ENCODE assay signal across 8 cellular contexts in the genomic region with DNA sequence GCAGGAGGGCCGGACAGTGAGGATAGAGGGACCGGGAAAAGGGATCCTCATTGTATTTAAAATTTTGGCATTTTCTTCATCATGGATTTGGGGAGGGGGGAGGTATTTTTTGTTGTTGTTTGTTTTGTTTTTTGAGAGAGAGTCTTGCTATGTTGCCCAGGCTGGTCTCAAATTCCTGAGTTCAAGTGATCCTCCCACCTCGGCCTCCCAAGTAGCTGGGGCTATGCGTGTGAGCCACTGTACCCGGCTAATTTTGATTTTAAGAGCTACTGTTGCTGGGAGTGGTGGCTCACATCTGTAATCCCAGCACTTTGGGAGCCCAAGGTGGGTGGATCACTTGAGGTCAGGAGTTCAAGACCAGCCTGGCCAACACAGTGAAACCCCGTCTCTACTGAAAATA. TPM values are rescaled to one million over a fixed set of nuclear protein-coding genes. Genes with fewer than 3 reads are reported as not detected.
DNase-seq lines count a peak whose midpoint lies in the region; ATAC-seq and TF ChIP-seq lines count a peak whose summit lies in the region.
"Not testable (repeated sequence)": the region's sequence is repeated elsewhere in the genome, so short reads cannot be mapped to it uniquely, and the experiment has no call there.
"Had no signal": no experiment of that assay in that cellular context is flagged by ENCODE, and none has a peak within 500 bp of the region (broad histone marks: within the 10 kb centered on the region; RNA-seq: fewer than 3 reads in every experiment).

No MANE protein-coding gene starts in this region.

- H3K27ac ChIP-seq in CD4-positive, alpha-beta T cell (ENCODE audit: low read depth, low read length): peak overlapping the region; percentile 0

- peaks cover 37% of the 10 kb centered on the region for H3K4me1 Mint-ChIP-seq in CD4-positive, alpha-beta T cell (ENCODE audit: low read depth)
- H3K4me1 Mint-ChIP-seq in T-cell: peaks cover 59 to 70% (median 69%) of the 10 kb centered on the region in 3 donors
- peaks cover 35% of the 10 kb centered on the region for H3K4me1 Mint-ChIP-seq in activated CD8-positive, alpha-beta T cell treated with anti-CD3 and anti-CD28 coated beads for 36 hours (ENCODE audit: low read depth)
- H3K4me1 Mint-ChIP-seq in activated naive CD4-positive, alpha-beta T cell treated with anti-CD3 and anti-CD28 coated beads, Interleukin-2, amount 50 U/mL, for 24 hours: peaks cover 46% of the 10 kb centered on the region
- peaks cover 60 to 64% of the 10 kb centered on the region in 2 donors for H3K4me1 Mint-ChIP-seq in effector memory CD8-positive, alpha-beta T cell (ENCODE audit: low read depth in 2 of 2)
- H3K4me1 Mint-ChIP-seq in naive thymus-derived CD8-positive, alpha-beta T cell: peaks cover 20 to 65% (median 61%) of the 10 kb centered on the region in 4 donors
- peaks cover 19% of the 10 kb centered on the region for H3K4me1 Mint-ChIP-seq in stimulated activated memory B cell treated with anti-CD40 and anti-IgM and Interleukin-4, amounts not matched to agents 10 μg/mL and 1 μg/mL and 100 μg/mL, for 72 hours

- not testable (repeated sequence) for H3K27me3 Mint-ChIP-seq in CD4-positive, alpha-beta T cell; T-cell; activated CD8-positive, alpha-beta T cell treated with anti-CD3 and anti-CD28 coated beads for 36 hours; activated naive CD4-positive, alpha-beta T cell treated with anti-CD3 and anti-CD28 coated beads, Interleukin-2, amount 50 U/mL, for 24 hours; effector memory CD8-positive, alpha-beta T cell; naive thymus-derived CD8-positive, alpha-beta T cell; stimulated activated memory B cell treated with anti-CD40 and anti-IgM and Interleukin-4, amounts not matched to agents 10 μg/mL and 1 μg/mL and 100 μg/mL, for 72 hours

- intact Hi-C loops in CD4-positive, alpha-beta T cell (cut with DNase I, micrococcal nuclease): loop anchor here in 1 of 2 experiments (2.0 kb wide), 1 partner anchor 156 kb away; no protein-coding TSS in a partner anchor
- intact Hi-C loops in activated CD8-positive, alpha-beta T cell treated with anti-CD3 and anti-CD28 coated beads for 36 hours (cut with micrococcal nuclease): not testable (repeated sequence)

- not testable (repeated sequence) for H3K36me3 Mint-ChIP-seq in CD4-positive, alpha-beta T cell (ENCODE audit: low read depth); T-cell; activated CD8-positive, alpha-beta T cell treated with anti-CD3 and anti-CD28 coated beads for 36 hours (ENCODE audit: low read depth); activated naive CD4-positive, alpha-beta T cell treated with anti-CD3 and anti-CD28 coated beads, Interleukin-2, amount 50 U/mL, for 24 hours; naive thymus-derived CD8-positive, alpha-beta T cell; stimulated activated memory B cell treated with anti-CD40 and anti-IgM and Interleukin-4, amounts not matched to agents 10 μg/mL and 1 μg/mL and 100 μg/mL, for 72 hours
- H3K36me3 Mint-ChIP-seq in effector memory CD8-positive, alpha-beta T cell (ENCODE audit: insufficient read depth): peaks cover 32% of the 10 kb centered on the region

- not testable (repeated sequence) for H3K27me3 ChIP-seq in CD4-positive, alpha-beta T cell (ENCODE audit: control insufficient read depth, insufficient read depth, low read length)

- H3K9me3 Mint-ChIP-seq in CD4-positive, alpha-beta T cell; T-cell; activated CD8-positive, alpha-beta T cell treated with anti-CD3 and anti-CD28 coated beads for 36 hours; activated naive CD4-positive, alpha-beta T cell treated with anti-CD3 and anti-CD28 coated beads, Interleukin-2, amount 50 U/mL, for 24 hours; effector memory CD8-positive, alpha-beta T cell; naive thymus-derived CD8-positive, alpha-beta T cell; stimulated activated memory B cell treated with anti-CD40 and anti-IgM and Interleukin-4, amounts not matched to agents 10 μg/mL and 1 μg/mL and 100 μg/mL, for 72 hours: not testable (repeated sequence)

- POLR2A ChIA-PET in CD4-positive, alpha-beta T cell (lab: Charles Lee): interaction anchor here (1.1 to 2.2 kb wide), 6 partner anchors 13 to 157 kb away, joined by 3 to 9 read pairs (median 4); a partner anchor contains a TSS
- POLR2A ChIA-PET in T-cell (lab: Charles Lee): interaction anchor here in 1 of 2 donors (1.0 kb wide), 1 partner anchor 47 kb away, joined by 3 read pairs; no protein-coding TSS in a partner anchor
- POLR2A ChIA-PET in activated CD8-positive, alpha-beta T cell treated with anti-CD3 and anti-CD28 coated beads for 36 hours (lab: Charles Lee): interaction anchor here (0.8 to 2.1 kb wide), 3 partner anchors 8 to 57 kb away, joined by 3 to 7 read pairs (median 6); no protein-coding TSS in a partner anchor
- POLR2A ChIA-PET in naive thymus-derived CD8-positive, alpha-beta T cell (lab: Charles Lee): interaction anchor here (0.6 to 3.2 kb wide), 15 partner anchors 8 to 157 kb away, joined by 3 to 18 read pairs (median 4); a partner anchor contains a TSS

- not testable (repeated sequence) for H3K9me3 ChIP-seq in CD4-positive, alpha-beta T cell (ENCODE audit: control insufficient read depth, low read length)

- peak overlapping the region; percentile 98 for H3K27ac Mint-ChIP-seq in CD4-positive, alpha-beta T cell
- H3K27ac Mint-ChIP-seq in T-cell: peak overlapping the region; percentile 99
- peak overlapping the region; percentile 60 for H3K27ac Mint-ChIP-seq in activated CD8-positive, alpha-beta T cell treated with anti-CD3 and anti-CD28 coated beads for 36 hours
- peak overlapping the region; percentile 77 for H3K27ac Mint-ChIP-seq in activated naive CD4-positive, alpha-beta T cell treated with anti-CD3 and anti-CD28 coated beads, Interleukin-2, amount 50 U/mL, for 24 hours
- H3K27ac Mint-ChIP-seq in effector memory CD8-positive, alpha-beta T cell: peak overlapping the region; percentile 91 to 99
- peak overlapping the region; percentile 96 to 100 (median 99) for H3K27ac Mint-ChIP-seq in naive thymus-derived CD8-positive, alpha-beta T cell
- peak overlapping the region; percentile 84 for H3K27ac Mint-ChIP-seq in stimulated activated memory B cell treated with anti-CD40 and anti-IgM and Interleukin-4, amounts not matched to agents 10 μg/mL and 1 μg/mL and 100 μg/mL, for 72 hours

- not testable (repeated sequence) for TF ChIP-seq CTCF in CD4-positive, alpha-beta T cell (IDR thresholded peaks at IDR 0.05); activated CD8-positive, alpha-beta T cell treated with anti-CD3 and anti-CD28 coated beads for 36 hours (IDR thresholded peaks at IDR 0.05)

- not testable (repeated sequence) for DNase-seq in CD4-positive, alpha-beta T cell; T-cell; activated CD8-positive, alpha-beta T cell treated with anti-CD3 and anti-CD28 coated beads for 36 hours; effector memory CD8-positive, alpha-beta T cell; naive thymus-derived CD8-positive, alpha-beta T cell

- CTCF ChIA-PET in CD4-positive, alpha-beta T cell (lab: Charles Lee): interaction anchor here (3.1 kb wide), 1 partner anchor 9 kb away, joined by 10 read pairs; no protein-coding TSS in a partner anchor
- CTCF ChIA-PET in T-cell (lab: Charles Lee): interaction anchor here (0.6 kb wide), 2 partner anchors 49 to 451 kb away, joined by 4 to 5 read pairs; no protein-coding TSS in a partner anchor
- CTCF ChIA-PET in activated CD8-positive, alpha-beta T cell treated with anti-CD3 and anti-CD28 coated beads for 36 hours (lab: Charles Lee): interaction anchor here (0.9 to 5.2 kb wide), 7 partner anchors 8 to 129 kb away, joined by 3 to 33 read pairs (median 4); no protein-coding TSS in a partner anchor

- H3K4me3 Mint-ChIP-seq in CD4-positive, alpha-beta T cell: peak overlapping the region; percentile 65
- peak overlapping the region; percentile 19 to 74 (median 71) for H3K4me3 Mint-ChIP-seq in T-cell
- H3K4me3 Mint-ChIP-seq in activated CD8-positive, alpha-beta T cell treated with anti-CD3 and anti-CD28 coated beads for 36 hours; stimulated activated memory B cell treated with anti-CD40 and anti-IgM and Interleukin-4, amounts not matched to agents 10 μg/mL and 1 μg/mL and 100 μg/mL, for 72 hours: not testable (repeated sequence)
- peak overlapping the region; percentile 82 for H3K4me3 Mint-ChIP-seq in activated naive CD4-positive, alpha-beta T cell treated with anti-CD3 and anti-CD28 coated beads, Interleukin-2, amount 50 U/mL, for 24 hours
- peak overlapping the region; percentile 67 to 68 for H3K4me3 Mint-ChIP-seq in effector memory CD8-positive, alpha-beta T cell
- peak overlapping the region in 5 of 10 donors; percentile 73 to 89 (median 80) for H3K4me3 Mint-ChIP-seq in naive thymus-derived CD8-positive, alpha-beta T cell

- ATAC-seq in CD4-positive, alpha-beta T cell (ENCODE audit: poor library complexity); T-cell (replicated peaks in 1 of 4); activated CD8-positive, alpha-beta T cell treated with anti-CD3 and anti-CD28 coated beads for 36 hours; effector memory CD8-positive, alpha-beta T cell (replicated peaks); naive thymus-derived CD8-positive, alpha-beta T cell; stimulated activated memory B cell treated with anti-CD40 and anti-IgM and Interleukin-4, amounts not matched to agents 10 μg/mL and 1 μg/mL and 100 μg/mL, for 72 hours: not testable (repeated sequence)

RNA-seq across cellular contexts. Expression of a gene that starts 13.1 kb away (rescaled TPM):
- total RNA-seq in CD4-positive, alpha-beta T cell: 10 to 100 TPM; 22.6 to 24.9 TPM
- 10 to 100 TPM; 35.2 to 99.0 (median 74.0) TPM for total RNA-seq in T-cell
- total RNA-seq in activated CD8-positive, alpha-beta T cell treated with anti-CD3 and anti-CD28 coated beads for 36 hours: 10 to 100 TPM; 19.9 to 20.4 TPM
- total RNA-seq in naive thymus-derived CD8-positive, alpha-beta T cell: 10 to 100 TPM; 59.4 to 62.4 TPM
- 10 to 100 TPM in 1 of 3 donors, 1 to 10 TPM in 2; 4.8 to 10.2 (median 6.2) TPM for polyA plus RNA-seq in naive thymus-derived CD8-positive, alpha-beta T cell

RNA-seq across cellular contexts. Expression of a gene that starts 23.2 kb away (rescaled TPM):
- total RNA-seq in CD4-positive, alpha-beta T cell: not detected
- total RNA-seq in T-cell: under 1 TPM; 0.20 to 0.76 (median 0.65) TPM
- total RNA-seq in activated CD8-positive, alpha-beta T cell treated with anti-CD3 and anti-CD28 coated beads for 36 hours: under 1 TPM in 1 of 2 experiments, not detected in 1; 0.23 TPM
- 1 to 10 TPM in 1 of 2 experiments, under 1 TPM in 1; 0.52 to 2.1 TPM for total RNA-seq in naive thymus-derived CD8-positive, alpha-beta T cell
- 1 to 10 TPM in 1 of 3 donors, under 1 TPM in 2; 0.40 to 1.0 (median 0.53) TPM for polyA plus RNA-seq in naive thymus-derived CD8-positive, alpha-beta T cell

RNA-seq across cellular contexts. Expression of a gene that starts 25.5 kb away (rescaled TPM):
- not detected for total RNA-seq in CD4-positive, alpha-beta T cell
- 1 to 10 TPM in 2 of 5 donors, under 1 TPM in 3; 0.66 to 1.3 (median 0.92) TPM for total RNA-seq in T-cell
- not detected for total RNA-seq in activated CD8-positive, alpha-beta T cell treated with anti-CD3 and anti-CD28 coated beads for 36 hours
- 1 to 10 TPM; 4.0 to 5.3 TPM for total RNA-seq in naive thymus-derived CD8-positive, alpha-beta T cell
- 10 to 100 TPM in 1 of 3 donors, 1 to 10 TPM in 2; 5.0 to 11.4 (median 7.1) TPM for polyA plus RNA-seq in naive thymus-derived CD8-positive, alpha-beta T cell

RNA-seq across cellular contexts. Expression of a gene that starts 47.0 kb away (rescaled TPM):
- under 1 TPM in 1 of 2 experiments, not detected in 1; 0.14 TPM for total RNA-seq in CD4-positive, alpha-beta T cell
- not detected for total RNA-seq in T-cell
- total RNA-seq in activated CD8-positive, alpha-beta T cell treated with anti-CD3 and anti-CD28 coated beads for 36 hours: under 1 TPM in 1 of 2 experiments, not detected in 1; 0.34 TPM
- total RNA-seq in naive thymus-derived CD8-positive, alpha-beta T cell: not detected
- polyA plus RNA-seq in naive thymus-derived CD8-positive, alpha-beta T cell: not detected
- total RNA-seq: H1 had no signal
